16 cellular contexts compared by ENCODE assay signal in the genomic region with DNA sequence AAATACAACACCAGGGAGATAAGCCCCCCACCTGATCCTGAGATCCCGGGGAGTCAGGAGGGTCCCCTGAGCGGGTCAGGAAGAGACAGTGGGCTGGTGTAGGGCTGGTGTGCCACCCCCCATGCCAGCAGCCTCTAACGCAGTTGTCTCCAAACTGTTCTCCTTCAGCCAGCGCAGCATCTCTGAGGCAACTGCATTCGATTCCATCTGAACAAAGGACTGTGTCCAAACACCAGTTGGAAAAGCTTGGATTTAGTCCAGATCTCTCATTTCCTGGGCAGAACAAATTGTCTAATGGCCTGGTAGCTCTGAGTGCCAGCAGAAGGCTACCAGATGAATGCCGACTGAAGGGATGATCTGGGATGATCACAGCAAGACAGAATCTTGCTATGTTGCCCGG. TPM values are rescaled to one million over a fixed set of nuclear protein-coding genes. Genes with fewer than 3 reads are reported as not detected.
A peak's percentile ranks its signal among the peaks of the same experiment; 100 is the strongest.
DNase-seq lines count a peak whose midpoint lies in the region; ATAC-seq and TF ChIP-seq lines count a peak whose summit lies in the region.
"Had no signal": no experiment of that assay in that cellular context is flagged by ENCODE, and none has a peak within 500 bp of the region (broad histone marks: within the 10 kb centered on the region; RNA-seq: fewer than 3 reads in every experiment).

No MANE protein-coding gene starts in this region.

- peak; percentile 59 for DNase-seq in Ammon's horn (ENCODE audit: low spot score)
- DNase-seq in M059J (ENCODE audit: low read depth), result peak; percentile 38
- DNase-seq in foreskin melanocyte, result peak; percentile 42
- no peak for DNase-seq in activated naive CD4-positive, alpha-beta T cell (lab: John Stamatoyannopoulos, UW)
- DNase-seq: activated B cell treated with CpG ODN at 0.5 μM for 24 hours; activated CD8-positive, alpha-beta memory T cell treated with anti-CD3 and anti-CD28 coated beads, Interleukin-2, amount 50 U/mL, for 4 hours; activated naive CD4-positive, alpha-beta T cell treated with anti-CD3 and anti-CD28 coated beads for 36 hours; DND-41; islet precursor cell; NCI-H510A treated with DMSO at 0.1 percent for 48 hours; PC-9; T-cell had no signal

- ATAC-seq in SK-N-SH treated with all-trans-retinoic acid at 6 μM for 48 hours, result peak; percentile 56
- no peak for ATAC-seq in HG02763 (IDR thresholded peaks at IDR 0.05; ENCODE audit: unreplicated experiment)
- no peak for ATAC-seq in GM21825 (IDR thresholded peaks at IDR 0.05; ENCODE audit: unreplicated experiment)
- no peak for ATAC-seq in GM21423 (IDR thresholded peaks at IDR 0.05; ENCODE audit: unreplicated experiment)
- ATAC-seq: T-cell had no signal

TF ChIP-seq in SK-N-SH treated with all-trans-retinoic acid at 6 μM for 48 hours, 23 proteins besides CTCF, POLR2A, EP300 and RAD21:
- TF ChIP-seq ZNF8 (CRISPR knock-in tag; IDR thresholded peaks at IDR 0.05) (no peak), OSR1 (CRISPR knock-in tag; IDR thresholded peaks at IDR 0.05) (no peak), ISL1 (CRISPR knock-in tag; IDR thresholded peaks at IDR 0.05) (peak; percentile 74), ZNF565 (CRISPR knock-in tag; conservative IDR thresholded peaks at IDR 0.05; ENCODE audit: low read depth) (no peak), TSHZ2 (CRISPR knock-in tag; IDR thresholded peaks at IDR 0.05) (0 out of 2 replicates have a peak, but pooled peaks have one; percentile 36), ZFP30 (CRISPR knock-in tag; IDR thresholded peaks at IDR 0.05) (no peak), CREB5 (CRISPR knock-in tag; IDR thresholded peaks at IDR 0.05; ENCODE audit: low read depth) (no peak)
- TF ChIP-seq, protein P1, sequence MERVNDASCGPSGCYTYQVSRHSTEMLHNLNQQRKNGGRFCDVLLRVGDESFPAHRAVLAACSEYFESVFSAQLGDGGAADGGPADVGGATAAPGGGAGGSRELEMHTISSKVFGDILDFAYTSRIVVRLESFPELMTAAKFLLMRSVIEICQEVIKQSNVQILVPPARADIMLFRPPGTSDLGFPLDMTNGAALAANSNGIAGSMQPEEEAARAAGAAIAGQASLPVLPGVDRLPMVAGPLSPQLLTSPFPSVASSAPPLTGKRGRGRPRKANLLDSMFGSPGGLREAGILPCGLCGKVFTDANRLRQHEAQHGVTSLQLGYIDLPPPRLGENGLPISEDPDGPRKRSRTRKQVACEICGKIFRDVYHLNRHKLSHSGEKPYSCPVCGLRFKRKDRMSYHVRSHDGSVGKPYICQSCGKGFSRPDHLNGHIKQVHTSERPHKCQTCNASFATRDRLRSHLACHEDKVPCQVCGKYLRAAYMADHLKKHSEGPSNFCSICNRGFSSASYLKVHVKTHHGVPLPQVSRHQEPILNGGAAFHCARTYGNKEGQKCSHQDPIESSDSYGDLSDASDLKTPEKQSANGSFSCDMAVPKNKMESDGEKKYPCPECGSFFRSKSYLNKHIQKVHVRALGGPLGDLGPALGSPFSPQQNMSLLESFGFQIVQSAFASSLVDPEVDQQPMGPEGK (CRISPR knock-in tag; IDR thresholded peaks at IDR 0.05; ENCODE audit: borderline replicate concordance), result no peak

RNA-seq across cellular contexts. Expression of gene EIF4G3, which starts 44.1 kb away (rescaled TPM):
- 32.2 and 57.2 TPM in 2 replicates for total RNA-seq in M059J (2014; rRNA removed; shearing (Covaris generic))

Comparison
In these comparisons a context has a peak if more than half of its experiments do, and no peak if none do; other contexts are left out.
1. DNase-seq: peak in Ammon's horn (single experiment), M059J (single experiment) and foreskin melanocyte (single experiment); none in activated naive CD4-positive, alpha-beta T cell (0 of 4).